Comparison of ENCODE assay signal across 1 cellular context in the genomic region with DNA sequence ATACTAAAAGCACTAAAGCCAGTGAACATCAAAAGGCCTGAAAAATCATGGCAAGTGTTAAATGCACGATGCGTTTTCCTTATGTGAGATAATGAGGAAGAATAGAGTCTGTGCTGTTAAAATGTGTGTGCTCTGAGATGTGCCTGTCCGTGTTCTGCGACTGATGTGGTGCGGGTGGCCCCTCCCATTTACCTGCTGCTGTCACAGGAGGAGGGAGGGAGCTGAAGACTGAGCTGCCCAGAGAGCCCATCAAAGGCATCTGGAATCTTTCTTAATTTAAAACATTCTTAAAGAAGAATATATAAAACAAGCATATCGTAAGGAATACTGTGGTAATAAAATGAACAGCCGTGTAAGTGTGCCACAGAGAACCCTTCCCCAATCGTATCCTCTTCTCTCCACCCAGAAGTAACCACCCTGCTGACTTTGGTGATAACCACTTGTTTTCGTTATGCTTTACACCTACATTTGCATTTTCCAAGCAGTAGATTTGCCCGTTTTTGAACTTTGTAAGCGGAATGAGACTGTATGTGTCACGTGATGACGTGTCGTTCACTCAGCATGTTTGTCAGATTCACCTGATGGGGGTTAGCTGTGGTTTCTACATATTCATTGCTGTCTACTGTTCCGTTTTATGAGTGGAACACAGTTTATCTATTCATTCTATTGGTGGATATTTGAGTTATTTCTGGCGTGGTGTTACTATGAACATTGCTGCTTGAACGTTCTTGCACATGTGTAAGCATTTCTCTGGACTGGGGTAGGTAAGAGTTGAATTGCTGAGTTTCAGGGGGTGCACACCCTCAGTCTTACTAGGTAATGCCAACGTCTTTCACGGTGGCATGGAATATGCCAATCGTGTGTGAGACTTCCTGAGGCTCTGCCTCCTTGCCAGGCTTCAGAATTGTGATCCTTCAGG.
TF ChIP-seq lines count a peak whose summit lies in the region.

No MANE protein-coding gene starts in this region.

TF ChIP-seq in K562, 482 proteins besides CTCF, POLR2A, EP300 and RAD21 (continues in another document):
- TF ChIP-seq LEF1 (IDR thresholded peaks at IDR 0.05): peak; percentile 66; the same call in 1 of the 2 replicates
- no peak for TF ChIP-seq ZNF57 (CRISPR knock-in tag; IDR thresholded peaks at IDR 0.05)
- TF ChIP-seq NFRKB (IDR thresholded peaks at IDR 0.05; ENCODE audit: low read depth): peak; percentile 53; the same call in 1 of the 2 replicates
- TF ChIP-seq ZNF282 (CRISPR knock-in tag; IDR thresholded peaks at IDR 0.05): no peak
- TF ChIP-seq, protein P1, sequence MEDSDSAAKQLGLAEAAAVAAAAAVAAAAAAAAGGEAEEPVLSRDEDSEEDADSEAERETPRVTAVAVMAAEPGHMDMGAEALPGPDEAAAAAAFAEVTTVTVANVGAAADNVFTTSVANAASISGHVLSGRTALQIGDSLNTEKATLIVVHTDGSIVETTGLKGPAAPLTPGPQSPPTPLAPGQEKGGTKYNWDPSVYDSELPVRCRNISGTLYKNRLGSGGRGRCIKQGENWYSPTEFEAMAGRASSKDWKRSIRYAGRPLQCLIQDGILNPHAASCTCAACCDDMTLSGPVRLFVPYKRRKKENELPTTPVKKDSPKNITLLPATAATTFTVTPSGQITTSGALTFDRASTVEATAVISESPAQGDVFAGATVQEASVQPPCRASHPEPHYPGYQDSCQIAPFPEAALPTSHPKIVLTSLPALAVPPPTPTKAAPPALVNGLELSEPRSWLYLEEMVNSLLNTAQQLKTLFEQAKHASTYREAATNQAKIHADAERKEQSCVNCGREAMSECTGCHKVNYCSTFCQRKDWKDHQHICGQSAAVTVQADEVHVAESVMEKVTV (CRISPR knock-in tag; IDR thresholded peaks at IDR 0.05): no peak
- peak; percentile 17; the same call in 1 of the 2 replicates for TF ChIP-seq BACH1 (tag; IDR thresholded peaks at IDR 0.05)
- TF ChIP-seq, protein P2, sequence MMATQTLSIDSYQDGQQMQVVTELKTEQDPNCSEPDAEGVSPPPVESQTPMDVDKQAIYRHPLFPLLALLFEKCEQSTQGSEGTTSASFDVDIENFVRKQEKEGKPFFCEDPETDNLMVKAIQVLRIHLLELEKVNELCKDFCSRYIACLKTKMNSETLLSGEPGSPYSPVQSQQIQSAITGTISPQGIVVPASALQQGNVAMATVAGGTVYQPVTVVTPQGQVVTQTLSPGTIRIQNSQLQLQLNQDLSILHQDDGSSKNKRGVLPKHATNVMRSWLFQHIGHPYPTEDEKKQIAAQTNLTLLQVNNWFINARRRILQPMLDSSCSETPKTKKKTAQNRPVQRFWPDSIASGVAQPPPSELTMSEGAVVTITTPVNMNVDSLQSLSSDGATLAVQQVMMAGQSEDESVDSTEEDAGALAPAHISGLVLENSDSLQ (IDR thresholded peaks at IDR 0.05): peak; percentile 73
- TF ChIP-seq ZSCAN32 (CRISPR knock-in tag; IDR thresholded peaks at IDR 0.05): no peak
- TF ChIP-seq, protein P3, sequence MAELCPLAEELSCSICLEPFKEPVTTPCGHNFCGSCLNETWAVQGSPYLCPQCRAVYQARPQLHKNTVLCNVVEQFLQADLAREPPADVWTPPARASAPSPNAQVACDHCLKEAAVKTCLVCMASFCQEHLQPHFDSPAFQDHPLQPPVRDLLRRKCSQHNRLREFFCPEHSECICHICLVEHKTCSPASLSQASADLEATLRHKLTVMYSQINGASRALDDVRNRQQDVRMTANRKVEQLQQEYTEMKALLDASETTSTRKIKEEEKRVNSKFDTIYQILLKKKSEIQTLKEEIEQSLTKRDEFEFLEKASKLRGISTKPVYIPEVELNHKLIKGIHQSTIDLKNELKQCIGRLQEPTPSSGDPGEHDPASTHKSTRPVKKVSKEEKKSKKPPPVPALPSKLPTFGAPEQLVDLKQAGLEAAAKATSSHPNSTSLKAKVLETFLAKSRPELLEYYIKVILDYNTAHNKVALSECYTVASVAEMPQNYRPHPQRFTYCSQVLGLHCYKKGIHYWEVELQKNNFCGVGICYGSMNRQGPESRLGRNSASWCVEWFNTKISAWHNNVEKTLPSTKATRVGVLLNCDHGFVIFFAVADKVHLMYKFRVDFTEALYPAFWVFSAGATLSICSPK (IDR thresholded peaks at IDR 0.05; ENCODE audit: borderline replicate concordance): no peak
- no peak for TF ChIP-seq TBP (optimal IDR thresholded peaks at IDR 0.05; ENCODE audit: low read depth, low read length)
- TF ChIP-seq NCOA1 (IDR thresholded peaks at IDR 0.05; ENCODE audit: low read depth): peak; percentile 27; the same call in 1 of the 2 replicates
- no peak for TF ChIP-seq CLOCK (CRISPR knock-in tag; IDR thresholded peaks at IDR 0.05; ENCODE audit: borderline replicate concordance)
- TF ChIP-seq TRIM28 (IDR thresholded peaks at IDR 0.05): no peak
- no peak for TF ChIP-seq PML (IDR thresholded peaks at IDR 0.05; ENCODE audit: low read length)
- peak; percentile 9; the same call in 1 of the 2 replicates for TF ChIP-seq VEZF1 (CRISPR knock-in tag; IDR thresholded peaks at IDR 0.05)
- TF ChIP-seq RBM15 (IDR thresholded peaks at IDR 0.05; ENCODE audit: insufficient read depth, low read length): no peak
- TF ChIP-seq, protein P4, sequence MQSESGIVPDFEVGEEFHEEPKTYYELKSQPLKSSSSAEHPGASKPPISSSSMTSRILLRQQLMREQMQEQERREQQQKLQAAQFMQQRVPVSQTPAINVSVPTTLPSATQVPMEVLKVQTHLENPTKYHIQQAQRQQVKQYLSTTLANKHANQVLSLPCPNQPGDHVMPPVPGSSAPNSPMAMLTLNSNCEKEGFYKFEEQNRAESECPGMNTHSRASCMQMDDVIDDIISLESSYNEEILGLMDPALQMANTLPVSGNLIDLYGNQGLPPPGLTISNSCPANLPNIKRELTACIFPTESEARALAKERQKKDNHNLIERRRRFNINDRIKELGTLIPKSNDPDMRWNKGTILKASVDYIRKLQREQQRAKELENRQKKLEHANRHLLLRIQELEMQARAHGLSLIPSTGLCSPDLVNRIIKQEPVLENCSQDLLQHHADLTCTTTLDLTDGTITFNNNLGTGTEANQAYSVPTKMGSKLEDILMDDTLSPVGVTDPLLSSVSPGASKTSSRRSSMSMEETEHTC (IDR thresholded peaks at IDR 0.05): peak; percentile 50; the same call in 1 of the 2 replicates
- TF ChIP-seq SMARCA4 (IDR thresholded peaks at IDR 0.05): peak; percentile 63; the same call in 1 of the 2 replicates
- TF ChIP-seq, protein P5, sequence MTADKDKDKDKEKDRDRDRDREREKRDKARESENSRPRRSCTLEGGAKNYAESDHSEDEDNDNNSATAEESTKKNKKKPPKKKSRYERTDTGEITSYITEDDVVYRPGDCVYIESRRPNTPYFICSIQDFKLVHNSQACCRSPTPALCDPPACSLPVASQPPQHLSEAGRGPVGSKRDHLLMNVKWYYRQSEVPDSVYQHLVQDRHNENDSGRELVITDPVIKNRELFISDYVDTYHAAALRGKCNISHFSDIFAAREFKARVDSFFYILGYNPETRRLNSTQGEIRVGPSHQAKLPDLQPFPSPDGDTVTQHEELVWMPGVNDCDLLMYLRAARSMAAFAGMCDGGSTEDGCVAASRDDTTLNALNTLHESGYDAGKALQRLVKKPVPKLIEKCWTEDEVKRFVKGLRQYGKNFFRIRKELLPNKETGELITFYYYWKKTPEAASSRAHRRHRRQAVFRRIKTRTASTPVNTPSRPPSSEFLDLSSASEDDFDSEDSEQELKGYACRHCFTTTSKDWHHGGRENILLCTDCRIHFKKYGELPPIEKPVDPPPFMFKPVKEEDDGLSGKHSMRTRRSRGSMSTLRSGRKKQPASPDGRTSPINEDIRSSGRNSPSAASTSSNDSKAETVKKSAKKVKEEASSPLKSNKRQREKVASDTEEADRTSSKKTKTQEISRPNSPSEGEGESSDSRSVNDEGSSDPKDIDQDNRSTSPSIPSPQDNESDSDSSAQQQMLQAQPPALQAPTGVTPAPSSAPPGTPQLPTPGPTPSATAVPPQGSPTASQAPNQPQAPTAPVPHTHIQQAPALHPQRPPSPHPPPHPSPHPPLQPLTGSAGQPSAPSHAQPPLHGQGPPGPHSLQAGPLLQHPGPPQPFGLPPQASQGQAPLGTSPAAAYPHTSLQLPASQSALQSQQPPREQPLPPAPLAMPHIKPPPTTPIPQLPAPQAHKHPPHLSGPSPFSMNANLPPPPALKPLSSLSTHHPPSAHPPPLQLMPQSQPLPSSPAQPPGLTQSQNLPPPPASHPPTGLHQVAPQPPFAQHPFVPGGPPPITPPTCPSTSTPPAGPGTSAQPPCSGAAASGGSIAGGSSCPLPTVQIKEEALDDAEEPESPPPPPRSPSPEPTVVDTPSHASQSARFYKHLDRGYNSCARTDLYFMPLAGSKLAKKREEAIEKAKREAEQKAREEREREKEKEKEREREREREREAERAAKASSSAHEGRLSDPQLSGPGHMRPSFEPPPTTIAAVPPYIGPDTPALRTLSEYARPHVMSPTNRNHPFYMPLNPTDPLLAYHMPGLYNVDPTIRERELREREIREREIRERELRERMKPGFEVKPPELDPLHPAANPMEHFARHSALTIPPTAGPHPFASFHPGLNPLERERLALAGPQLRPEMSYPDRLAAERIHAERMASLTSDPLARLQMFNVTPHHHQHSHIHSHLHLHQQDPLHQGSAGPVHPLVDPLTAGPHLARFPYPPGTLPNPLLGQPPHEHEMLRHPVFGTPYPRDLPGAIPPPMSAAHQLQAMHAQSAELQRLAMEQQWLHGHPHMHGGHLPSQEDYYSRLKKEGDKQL (CRISPR knock-in tag; IDR thresholded peaks at IDR 0.05; ENCODE audit: borderline replicate concordance): no peak
- no peak for TF ChIP-seq IRF9 (tag; IDR thresholded peaks at IDR 0.05)
- no peak for TF ChIP-seq DNMT1 (IDR thresholded peaks at IDR 0.05)
- 0 out of 2 replicates have a peak, but pooled peaks have one; percentile 29 for TF ChIP-seq E2F3 (CRISPR knock-in tag; IDR thresholded peaks at IDR 0.05)
- TF ChIP-seq MECOM (CRISPR knock-in tag; IDR thresholded peaks at IDR 0.05): peak; percentile 24; the same call in 1 of the 2 replicates
- no peak for TF ChIP-seq FOS (IDR thresholded peaks at IDR 0.05; ENCODE audit: extremely low read depth, insufficient read length)
- no peak for TF ChIP-seq ZNF146 (CRISPR knock-in tag; IDR thresholded peaks at IDR 0.05; ENCODE audit: unreplicated experiment)
- TF ChIP-seq POLR3G (IDR thresholded peaks at IDR 0.05; ENCODE audit: extremely low read depth, insufficient read length, insufficient replicate concordance): no peak
- no peak for TF ChIP-seq SLC30A9 (CRISPR knock-in tag; IDR thresholded peaks at IDR 0.05)
- TF ChIP-seq MYBL2 (IDR thresholded peaks at IDR 0.05; ENCODE audit: low read depth): peak; percentile 75
- TF ChIP-seq MYBL2 (CRISPR knock-in tag; IDR thresholded peaks at IDR 0.05; ENCODE audit: borderline replicate concordance): no peak
- no peak for TF ChIP-seq NFYB (IDR thresholded peaks at IDR 0.05; ENCODE audit: extremely low read depth, insufficient read length)
- TF ChIP-seq ZNF274 (IDR thresholded peaks at IDR 0.05; ENCODE audit: borderline replicate concordance, low read depth, low read length): no peak
- TF ChIP-seq BCL6 (CRISPR knock-in tag; IDR thresholded peaks at IDR 0.05): no peak
- no peak for TF ChIP-seq CREBBP (IDR thresholded peaks at IDR 0.05; ENCODE audit: low read depth, low read length)
- TF ChIP-seq BCOR (IDR thresholded peaks at IDR 0.05): 0 out of 2 replicates have a peak, but pooled peaks have one; percentile 28
- no peak for TF ChIP-seq ZNF239 (CRISPR knock-in tag; IDR thresholded peaks at IDR 0.05)
- TF ChIP-seq MCM5 (IDR thresholded peaks at IDR 0.05; ENCODE audit: low read depth): no peak
- no peak for TF ChIP-seq ZNF583 (CRISPR knock-in tag; IDR thresholded peaks at IDR 0.05)
- TF ChIP-seq HMG20A (CRISPR knock-in tag; conservative IDR thresholded peaks at IDR 0.05): no peak
- TF ChIP-seq, protein P6, sequence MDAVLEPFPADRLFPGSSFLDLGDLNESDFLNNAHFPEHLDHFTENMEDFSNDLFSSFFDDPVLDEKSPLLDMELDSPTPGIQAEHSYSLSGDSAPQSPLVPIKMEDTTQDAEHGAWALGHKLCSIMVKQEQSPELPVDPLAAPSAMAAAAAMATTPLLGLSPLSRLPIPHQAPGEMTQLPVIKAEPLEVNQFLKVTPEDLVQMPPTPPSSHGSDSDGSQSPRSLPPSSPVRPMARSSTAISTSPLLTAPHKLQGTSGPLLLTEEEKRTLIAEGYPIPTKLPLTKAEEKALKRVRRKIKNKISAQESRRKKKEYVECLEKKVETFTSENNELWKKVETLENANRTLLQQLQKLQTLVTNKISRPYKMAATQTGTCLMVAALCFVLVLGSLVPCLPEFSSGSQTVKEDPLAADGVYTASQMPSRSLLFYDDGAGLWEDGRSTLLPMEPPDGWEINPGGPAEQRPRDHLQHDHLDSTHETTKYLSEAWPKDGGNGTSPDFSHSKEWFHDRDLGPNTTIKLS (IDR thresholded peaks at IDR 0.05; ENCODE audit: borderline replicate concordance, low read depth): peak; percentile 65; the same call in 1 of the 2 replicates
- peak; percentile 63; the same call in 1 of the 2 replicates for TF ChIP-seq CTBP1 (IDR thresholded peaks at IDR 0.05; ENCODE audit: borderline replicate concordance)
